In the genomic region with DNA sequence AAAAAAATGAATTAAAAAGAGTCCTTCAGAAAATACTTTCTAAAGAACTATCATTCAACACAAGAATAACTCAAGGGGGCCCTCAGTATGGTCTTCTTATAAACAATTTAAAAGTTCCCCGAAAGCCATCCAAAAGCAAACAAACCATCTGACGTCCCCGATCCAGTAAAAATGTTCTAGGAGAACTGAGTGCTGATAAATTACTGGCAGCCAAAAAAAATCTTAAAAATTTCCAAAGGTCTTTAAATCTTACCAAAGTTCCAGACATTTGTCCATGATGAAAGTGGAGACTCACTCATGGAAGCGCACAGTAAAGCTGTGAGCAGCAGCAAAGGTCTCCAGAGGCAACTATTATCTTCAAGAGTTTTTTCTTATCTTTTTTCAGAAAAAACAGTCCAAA, we compare ENCODE assay signal across 21 cellular contexts.
DNase-seq lines count a peak whose midpoint lies in the region; ATAC-seq and TF ChIP-seq lines count a peak whose summit lies in the region.
"Had no signal": no experiment of that assay in that cellular context is flagged by ENCODE, and none has a peak within 500 bp of the region (broad histone marks: within the 10 kb centered on the region; RNA-seq: fewer than 3 reads in every experiment).

No MANE protein-coding gene starts in this region.

- H3K4me1 ChIP-seq in muscle layer of duodenum (ENCODE audit: control insufficient read depth in 1 of 2, insufficient read depth in 2 of 2, low read length in 2 of 2) (peaks cover 14 to 40% of the 10 kb centered on the region in 2 donors), thoracic aorta (ENCODE audit: control insufficient read depth in 1 of 2, low read depth in 2 of 2) (peaks cover 25 to 74% of the 10 kb centered on the region in 2 donors)
- H3K4me1 ChIP-seq: HAP-1 had no signal

- DNase-seq in WTC11 (ENCODE audit: low spot score) = no peak
- DNase-seq in fibroblast of villous mesenchyme (ENCODE audit: low read depth) = peak; percentile 81
- DNase-seq in thoracic aorta (ENCODE audit: low spot score) = no peak
- no peak for DNase-seq in left lobe of liver (ENCODE audit: low spot score)
- DNase-seq in NCI-H1436 treated with DMSO at 0.1 percent for 48 hours (lab: John Stamatoyannopoulos, UW) = no peak
- no peak for DNase-seq in GM20000 (ENCODE audit: low spot score)
- DNase-seq in medulla oblongata (ENCODE audit: extremely low spot score) = no peak
- DNase-seq: activated CD4-positive, alpha-beta T cell treated with anti-CD3 and anti-CD28 coated beads, Interleukin-2, amount 10 ng/mL, durations not matched to agents 7 days and 5 days; activated naive CD8-positive, alpha-beta T cell treated with anti-CD3 and anti-CD28 coated beads for 36 hours; activated T-cell treated with anti-CD3 and anti-CD28 coated beads, Interleukin-2, amount 50 U/mL, for 48 hours; cortex of kidney; kidney glomerular epithelial cell; MG63; naive B cell; NCI-H2029 treated with DMSO at 0.1 percent for 48 hours; NCI-H510A; stimulated activated CD4-positive, alpha-beta T cell treated with anti-CD3 and anti-CD28 coated beads, Interleukin-2, amount 100 ng/mL, for 48 hours; stimulated activated CD8-positive, alpha-beta memory T cell treated with anti-CD3 and anti-CD28 coated beads, Interleukin-4, amount 100 ng/mL, for 48 hours; T1000 had no signal

- TF ChIP-seq CTCF in WTC11 (IDR thresholded peaks at IDR 0.05) (no peak), fibroblast of villous mesenchyme (IDR thresholded peaks at IDR 0.05; ENCODE audit: insufficient read depth, low read depth, low read length) (no peak), thoracic aorta (IDR thresholded peaks at IDR 0.05) (no peak), GM20000 (IDR thresholded peaks at IDR 0.05; ENCODE audit: extremely low read depth, missing control alignments) (no peak)

- H3K9me3 Mint-ChIP-seq in WTC11 = no peaks in the 10 kb centered on the region
- H3K9me3 Mint-ChIP-seq: activated CD4-positive, alpha-beta T cell treated with anti-CD3 and anti-CD28 coated beads, Interleukin-2, amount 10 ng/mL, durations not matched to agents 7 days and 5 days; activated naive CD8-positive, alpha-beta T cell treated with anti-CD3 and anti-CD28 coated beads for 36 hours; naive B cell had no signal

- H3K4me3 Mint-ChIP-seq in WTC11 = no peak overlapping the region
- H3K4me3 Mint-ChIP-seq: activated CD4-positive, alpha-beta T cell treated with anti-CD3 and anti-CD28 coated beads, Interleukin-2, amount 10 ng/mL, durations not matched to agents 7 days and 5 days; activated naive CD8-positive, alpha-beta T cell treated with anti-CD3 and anti-CD28 coated beads for 36 hours; naive B cell had no signal

- H3K9me3 ChIP-seq in muscle layer of duodenum (ENCODE audit: control insufficient read depth in 1 of 2, low read length in 2 of 2) (no peaks in the 10 kb centered on the region), thoracic aorta (no peaks in the 10 kb centered on the region)
- H3K9me3 ChIP-seq: HAP-1, MG63 had no signal

- H3K4me3 ChIP-seq in fibroblast of villous mesenchyme (ENCODE audit: low read depth, low read length) = no peak overlapping the region
- peak overlapping the region in 1 of 2 donors; percentile 3 for H3K4me3 ChIP-seq in muscle layer of duodenum (ENCODE audit: low read depth in 1 of 2, low read length in 2 of 2)
- H3K4me3 ChIP-seq in thoracic aorta = peak overlapping the region; percentile 41
- H3K4me3 ChIP-seq: HAP-1, MG63 had no signal

- ATAC-seq in WTC11 (no peak), thoracic aorta (ENCODE audit: insufficient number of reproducible peaks, low FRiP score, low read depth) (no peak), left lobe of liver (no peak)

- H3K27me3 ChIP-seq in muscle layer of duodenum (ENCODE audit: low read depth, low read length) (no peaks in the 10 kb centered on the region), thoracic aorta (replicated peaks; ENCODE audit: insufficient read depth) (no peaks in the 10 kb centered on the region)
- H3K27me3 ChIP-seq: MG63 had no signal

- CTCF ChIA-PET in WTC11 (lab: Charles Lee) = interaction anchor here (1.0 to 2.3 kb wide), 5 partner anchors 26 to 235 kb away, joined by 3 to 12 read pairs (median 4); no protein-coding TSS in a partner anchor

- H3K27ac ChIP-seq in muscle layer of duodenum (ENCODE audit: low read length) (peak overlapping the region; percentile 74), thoracic aorta (peak overlapping the region; percentile 82 to 90)

- POLR2A ChIA-PET in WTC11 (lab: Charles Lee) = no interaction called here

- peaks cover 3% of the 10 kb centered on the region; the same call in 1 of the 2 replicates for H3K4me1 Mint-ChIP-seq in WTC11
- H3K4me1 Mint-ChIP-seq: activated CD4-positive, alpha-beta T cell treated with anti-CD3 and anti-CD28 coated beads, Interleukin-2, amount 10 ng/mL, durations not matched to agents 7 days and 5 days; activated naive CD8-positive, alpha-beta T cell treated with anti-CD3 and anti-CD28 coated beads for 36 hours; naive B cell had no signal

- no peaks in the 10 kb centered on the region for H3K36me3 ChIP-seq in muscle layer of duodenum (ENCODE audit: control insufficient read depth in 1 of 2, insufficient read depth in 2 of 2, low read length in 2 of 2)
- H3K36me3 ChIP-seq in thoracic aorta = no peaks in the 10 kb centered on the region
- H3K36me3 ChIP-seq: HAP-1, MG63 had no signal

- no peaks in the 10 kb centered on the region for H3K36me3 Mint-ChIP-seq in WTC11
- H3K36me3 Mint-ChIP-seq: activated naive CD8-positive, alpha-beta T cell treated with anti-CD3 and anti-CD28 coated beads for 36 hours; naive B cell had no signal

- H3K27me3 Mint-ChIP-seq in WTC11 (ENCODE audit: low read depth) = no peaks in the 10 kb centered on the region

- peak overlapping the region; percentile 15 for H3K27ac Mint-ChIP-seq in WTC11
- H3K27ac Mint-ChIP-seq: activated CD4-positive, alpha-beta T cell treated with anti-CD3 and anti-CD28 coated beads, Interleukin-2, amount 10 ng/mL, durations not matched to agents 7 days and 5 days; activated naive CD8-positive, alpha-beta T cell treated with anti-CD3 and anti-CD28 coated beads for 36 hours; naive B cell had no signal

TF ChIP-seq in WTC11, 78 proteins besides CTCF, POLR2A, EP300 and RAD21:
- TF ChIP-seq TEAD4 (CRISPR knock-in tag; IDR thresholded peaks at IDR 0.05) (no peak), FOXK1 (CRISPR knock-in tag; IDR thresholded peaks at IDR 0.05) (no peak), ZNF317 (CRISPR knock-in tag; IDR thresholded peaks at IDR 0.05; ENCODE audit: borderline replicate concordance, low read depth) (no peak), ZNF138 (CRISPR knock-in tag; conservative IDR thresholded peaks at IDR 0.05) (no peak)
- TF ChIP-seq, protein P1, sequence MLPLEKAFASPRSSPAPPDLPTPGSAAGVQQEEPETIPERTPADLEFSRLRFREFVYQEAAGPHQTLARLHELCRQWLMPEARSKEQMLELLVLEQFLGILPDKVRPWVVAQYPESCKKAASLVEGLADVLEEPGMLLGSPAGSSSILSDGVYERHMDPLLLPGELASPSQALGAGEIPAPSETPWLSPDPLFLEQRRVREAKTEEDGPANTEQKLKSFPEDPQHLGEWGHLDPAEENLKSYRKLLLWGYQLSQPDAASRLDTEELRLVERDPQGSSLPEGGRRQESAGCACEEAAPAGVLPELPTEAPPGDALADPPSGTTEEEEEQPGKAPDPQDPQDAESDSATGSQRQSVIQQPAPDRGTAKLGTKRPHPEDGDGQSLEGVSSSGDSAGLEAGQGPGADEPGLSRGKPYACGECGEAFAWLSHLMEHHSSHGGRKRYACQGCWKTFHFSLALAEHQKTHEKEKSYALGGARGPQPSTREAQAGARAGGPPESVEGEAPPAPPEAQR (CRISPR knock-in tag; IDR thresholded peaks at IDR 0.05) = no peak
